ENCODE assay signal across 26 cellular contexts in genomic region chr9:130526854-130527650, GRCh38.
"Had no signal": no experiment of that assay in that cellular context is flagged by ENCODE, and none has a peak within 500 bp of the region (broad histone marks: within the 10 kb centered on the region; RNA-seq: fewer than 3 reads in every experiment).

No MANE protein-coding gene starts in this region.

- H3K27ac Mint-ChIP-seq: activated CD4-positive, alpha-beta T cell treated with anti-CD3 and anti-CD28 coated beads for 36 hours; activated naive CD8-positive, alpha-beta T cell; activated T-cell treated with anti-CD3 and anti-CD28 coated beads, Interleukin-2, amount 50 U/mL, for 72 hours; dendritic cell treated with granulocyte-macrophage colony-stimulating factor and Interleukin-4, amounts not matched to agents 40 ng/mL and 50 ng/mL, for 4 days; endodermal cell; mesothelial cell of epicardium; stimulated activated effector memory CD8-positive, alpha-beta T cell treated with anti-CD3 and anti-CD28 coated beads, Interleukin-12 subunit alpha, Interleukin-12 subunit beta, amount 100 ng/mL, for 72 hours; stimulated activated naive CD8-positive, alpha-beta T cell treated with anti-CD3 and anti-CD28 coated beads, Interleukin-15, Interleukin-2, amounts not matched to agents 100 ng/mL and 50 ng/mL, for 24 hours had no signal

- H3K4me3 ChIP-seq: esophagus muscularis mucosa, prostate gland, sigmoid colon had no signal

- H3K9me3 Mint-ChIP-seq: activated T-cell treated with anti-CD3 and anti-CD28 coated beads, Interleukin-2, amount 50 U/mL, for 72 hours; central memory CD8-positive, alpha-beta T cell; dendritic cell treated with granulocyte-macrophage colony-stimulating factor and Interleukin-4, amounts not matched to agents 40 ng/mL and 50 ng/mL, for 4 days; endodermal cell; mesothelial cell of epicardium; naive B cell; stimulated activated effector memory CD8-positive, alpha-beta T cell treated with anti-CD3 and anti-CD28 coated beads, Interleukin-12 subunit alpha, Interleukin-12 subunit beta, amount 100 ng/mL, for 72 hours; stimulated activated naive CD8-positive, alpha-beta T cell treated with anti-CD3 and anti-CD28 coated beads, Interleukin-15, Interleukin-2, amounts not matched to agents 100 ng/mL and 50 ng/mL, for 24 hours; type B pancreatic cell had no signal

- H3K9me3 ChIP-seq: esophagus muscularis mucosa, prostate gland, sigmoid colon had no signal

- FAIRE-seq: bronchial epithelial cell, islet of Langerhans, small intestine had no signal

- DNase-seq: activated CD4-positive, alpha-beta T cell treated with anti-CD3 and anti-CD28 coated beads for 36 hours; activated CD4-positive, alpha-beta T cell treated with anti-CD3 and anti-CD28 coated beads, Interleukin-2, amount 50 U/mL, for 4 hours; activated CD4-positive, CD25-positive, alpha-beta regulatory T cell; activated effector memory CD4-positive, alpha-beta T cell treated with Interleukin-2 at 50 U/mL for 16 hours; activated naive CD4-positive, alpha-beta T cell treated with Interleukin-2 at 50 U/mL for 16 hours; activated T-cell treated with anti-CD3 and anti-CD28 coated beads for 4 hours; activated T-cell treated with anti-CD3 and anti-CD28 coated beads, Interleukin-2, amount 50 U/mL, for 72 hours; anterior cingulate cortex; endodermal cell; foreskin keratinocyte; naive B cell; retina; sigmoid colon; small intestine; stimulated activated CD4-positive, alpha-beta T cell treated with anti-CD3 and anti-CD28 coated beads, Interleukin-4, amount 100 ng/mL, for 24 hours had no signal

- H3K36me3 Mint-ChIP-seq: activated naive CD8-positive, alpha-beta T cell; mesothelial cell of epicardium; naive B cell; stimulated activated effector memory CD8-positive, alpha-beta T cell treated with anti-CD3 and anti-CD28 coated beads, Interleukin-12 subunit alpha, Interleukin-12 subunit beta, amount 100 ng/mL, for 72 hours; type B pancreatic cell had no signal

- H3K4me3 Mint-ChIP-seq: activated CD4-positive, alpha-beta T cell treated with anti-CD3 and anti-CD28 coated beads for 36 hours; activated naive CD8-positive, alpha-beta T cell; activated T-cell treated with anti-CD3 and anti-CD28 coated beads, Interleukin-2, amount 50 U/mL, for 72 hours; central memory CD8-positive, alpha-beta T cell; dendritic cell treated with granulocyte-macrophage colony-stimulating factor and Interleukin-4, amounts not matched to agents 40 ng/mL and 50 ng/mL, for 4 days; endodermal cell; mesothelial cell of epicardium; naive B cell; stimulated activated effector memory CD8-positive, alpha-beta T cell treated with anti-CD3 and anti-CD28 coated beads, Interleukin-12 subunit alpha, Interleukin-12 subunit beta, amount 100 ng/mL, for 72 hours; stimulated activated naive CD8-positive, alpha-beta T cell treated with anti-CD3 and anti-CD28 coated beads, Interleukin-15, Interleukin-2, amounts not matched to agents 100 ng/mL and 50 ng/mL, for 24 hours; type B pancreatic cell had no signal

- H3K4me1 Mint-ChIP-seq: central memory CD8-positive, alpha-beta T cell had no signal

- H3K36me3 ChIP-seq: esophagus muscularis mucosa, prostate gland, sigmoid colon had no signal

- H3K27ac ChIP-seq: esophagus muscularis mucosa, foreskin keratinocyte, prostate gland, sigmoid colon had no signal

- H3K4me1 ChIP-seq: foreskin keratinocyte, prostate gland, sigmoid colon had no signal

- ATAC-seq: activated CD4-positive, alpha-beta T cell treated with anti-CD3 and anti-CD28 coated beads for 36 hours; activated T-cell treated with anti-CD3 and anti-CD28 coated beads, Interleukin-2, amount 50 U/mL, for 72 hours; foreskin keratinocyte; stimulated activated effector memory CD8-positive, alpha-beta T cell treated with anti-CD3 and anti-CD28 coated beads, Interleukin-12 subunit alpha, Interleukin-12 subunit beta, amount 100 ng/mL, for 72 hours had no signal

- H3K27me3 Mint-ChIP-seq: activated CD4-positive, alpha-beta T cell treated with anti-CD3 and anti-CD28 coated beads for 36 hours; stimulated activated naive CD8-positive, alpha-beta T cell treated with anti-CD3 and anti-CD28 coated beads, Interleukin-15, Interleukin-2, amounts not matched to agents 100 ng/mL and 50 ng/mL, for 24 hours had no signal
